In the genomic region with DNA sequence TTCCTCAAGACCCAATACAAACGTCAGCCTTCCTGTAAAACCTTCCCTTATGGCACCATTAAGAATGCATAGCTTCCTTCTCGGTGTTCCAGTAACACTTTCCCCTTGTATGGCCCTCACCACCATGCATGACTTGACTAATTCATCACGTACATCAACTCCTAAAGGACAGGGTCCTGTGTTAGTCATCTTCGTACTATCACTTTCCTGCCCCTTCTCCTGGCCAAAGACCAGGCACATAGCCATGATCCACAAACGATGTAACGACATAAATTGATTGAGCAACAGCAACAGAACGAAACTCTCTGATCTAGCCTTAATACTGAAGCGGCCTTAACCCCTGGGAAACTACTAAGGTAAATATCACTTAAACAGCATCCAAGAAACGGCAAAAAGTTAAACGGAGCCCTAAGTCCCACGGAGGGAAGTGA, we compare ENCODE assay signal across 8 cellular contexts. TPM values are rescaled to one million over a fixed set of nuclear protein-coding genes. Genes with fewer than 3 reads are reported as not detected.
DNase-seq lines count a peak whose midpoint lies in the region; ATAC-seq and TF ChIP-seq lines count a peak whose summit lies in the region.

No MANE protein-coding gene starts in this region.

- H3K27ac Mint-ChIP-seq in CD14-positive monocyte: peak overlapping the region; percentile 95 to 99 (median 96)

- H3K27me3 ChIP-seq in brain microvascular endothelial cell (replicated peaks): no peaks in the 10 kb centered on the region
- no peaks in the 10 kb centered on the region for H3K27me3 ChIP-seq in testis

- no peaks in the 10 kb centered on the region for H3K9me3 ChIP-seq in testis

- H3K9me3 Mint-ChIP-seq in CD14-positive monocyte: no peaks in the 10 kb centered on the region

- H3K27me3 Mint-ChIP-seq in CD14-positive monocyte (ENCODE audit: low read depth in 3 of 3): peaks cover 0 to 3% (median 0%) of the 10 kb centered on the region in 3 donors

- in situ Hi-C loops in brain microvascular endothelial cell (cut with HindIII; ENCODE audit: low pct_ligation_motif_present, low sequenced_read_pairs): no loop called here

- peak overlapping the region; percentile 97 for H3K27ac ChIP-seq in brain microvascular endothelial cell
- peak overlapping the region; percentile 84 to 90 for H3K27ac ChIP-seq in testis

- H3K36me3 ChIP-seq in brain microvascular endothelial cell (replicated peaks) (peaks cover 5% of the 10 kb centered on the region), testis (ENCODE audit: low read depth, missing control alignments) (no peaks in the 10 kb centered on the region)

- H3K4me1 Mint-ChIP-seq in CD14-positive monocyte: peaks cover 54% of the 10 kb centered on the region

- H3K4me3 Mint-ChIP-seq in CD14-positive monocyte: peak overlapping the region; percentile 84 to 100

- H3K4me3 ChIP-seq in brain microvascular endothelial cell (ENCODE audit: low read depth, low read length) (peak overlapping the region; percentile 94), testis (peak overlapping the region; percentile 82 to 98)

- DNase-seq in CD14-positive monocyte (ENCODE audit: low spot score) (no peak), NCI-H510A treated with DMSO at 0.1 percent for 48 hours (lab: John Stamatoyannopoulos, UW) (peak; percentile 24), brain microvascular endothelial cell (peak; percentile 63), left lobe of liver (ENCODE audit: low spot score) (no peak), testis (no peak), NCI-H524 (lab: John Stamatoyannopoulos, UW) (no peak), HuH-7 (ENCODE audit: low spot score) (no peak)

- TF ChIP-seq POLR2A in testis (IDR thresholded peaks at IDR 0.05): no peak

- peaks cover 21 to 34% of the 10 kb centered on the region in 2 donors for H3K36me3 Mint-ChIP-seq in CD14-positive monocyte

- peak; percentile 7 for ATAC-seq in GM21423 (IDR thresholded peaks at IDR 0.05; ENCODE audit: unreplicated experiment)
- ATAC-seq in left lobe of liver: peak; percentile 51

- TF ChIP-seq CTCF in CD14-positive monocyte (IDR thresholded peaks at IDR 0.05) (no peak), brain microvascular endothelial cell (IDR thresholded peaks at IDR 0.05; ENCODE audit: low read depth, low read length, missing control alignments) (no peak), testis (IDR thresholded peaks at IDR 0.05) (no peak)

- intact Hi-C loops in CD14-positive monocyte (cut with micrococcal nuclease) (loop anchor here in 1 of 2 donors (10.0 kb wide), 1 partner anchor 121 kb away; a partner anchor contains a TSS), testis (cut with DNase I; ENCODE audit: low total_unique reads) (no loop called here)

- WGBS in testis, 2 donors: 0 to 1% methylated on average over 11 of the region's 11 CpGs

- H3K4me1 ChIP-seq in testis: peaks cover 19% of the 10 kb centered on the region

RNA-seq across cellular contexts. Expression of a gene that starts 0.6 kb away (rescaled TPM):
- polyA plus RNA-seq in CD14-positive monocyte (10 to 100 TPM; 17.8 to 30.7 TPM), testis (ENCODE audit: insufficient read depth, low read depth, low replicate concordance) (71.2 TPM)
- total RNA-seq in left lobe of liver (28.1 TPM), testis (10 to 100 TPM; 32.8 to 46.3 TPM)

RNA-seq across cellular contexts. Expression of a gene that starts 11.3 kb away (rescaled TPM):
- polyA plus RNA-seq in CD14-positive monocyte: 10 to 100 TPM; 21.7 to 31.0 TPM
- 13.1 TPM for total RNA-seq in left lobe of liver
- total RNA-seq in testis: 10 to 100 TPM in 1 of 2 donors, 1 to 10 TPM in 1; 8.3 to 12.2 TPM
- polyA plus RNA-seq in testis (ENCODE audit: insufficient read depth, low read depth, low replicate concordance): 12.8 TPM

Comparison
In these comparisons a context has a peak if more than half of its experiments do, and no peak if none do; other contexts are left out.
1. DNase-seq: peak in NCI-H510A treated with DMSO at 0.1 percent for 48 hours (single experiment) and brain microvascular endothelial cell (single experiment); none in CD14-positive monocyte (single experiment), left lobe of liver (single experiment), testis (single experiment), NCI-H524 (0 of 2) and HuH-7 (single experiment).